8 cellular contexts compared by ENCODE assay signal in genomic region chr14:50741571-50741970, GRCh38.
DNase-seq lines count a peak whose midpoint lies in the region; ATAC-seq and TF ChIP-seq lines count a peak whose summit lies in the region.

No MANE protein-coding gene starts in this region.

- no peak overlapping the region for H3K4me3 ChIP-seq in HCT116 (replicated peaks in 1 of 2; ENCODE audit: low read depth in 1 of 2, low read length in 2 of 2)
- H3K4me3 ChIP-seq in OCI-LY7 (ENCODE audit: low read depth, low read length, poor library complexity, severe bottlenecking): no peak overlapping the region

- H3K4me2 ChIP-seq in HCT116 (ENCODE audit: low read length) (peak overlapping the region; percentile 57), OCI-LY7 (ENCODE audit: low read length) (no peak overlapping the region)

- H3K9me3 Mint-ChIP-seq in activated T-helper 1 cell treated with anti-CD3 and anti-CD28 coated beads, Interleukin-12 subunit alpha, Interleukin-12 subunit beta, Interleukin-2, Interleukin-4 antibody, amounts not matched to agents 30 ng/mL and 10 ng/mL and 1 ng/mL, durations not matched to agents 14 hours and 24 hours and 36 hours: no peaks in the 10 kb centered on the region

- H3K27me3 ChIP-seq in HCT116 (ENCODE audit: insufficient read depth, low read length): no peaks in the 10 kb centered on the region

- no peak overlapping the region; the same call in 1 of the 2 replicates for H3K9ac ChIP-seq in HCT116 (ENCODE audit: low read length)

- RAD21 ChIA-PET in HCT116 (lab: Charles Lee; ENCODE audit: low non-redundant PET in 1 of 2, low total read pairs in 2 of 2, uncharacterized antibody in 2 of 2, unreplicated experiment in 2 of 2): no interaction called here

- H3K4me1 Mint-ChIP-seq in activated T-helper 1 cell treated with anti-CD3 and anti-CD28 coated beads, Interleukin-12 subunit alpha, Interleukin-12 subunit beta, Interleukin-2, Interleukin-4 antibody, amounts not matched to agents 30 ng/mL and 10 ng/mL and 1 ng/mL, durations not matched to agents 14 hours and 24 hours and 36 hours (ENCODE audit: low read depth): peaks cover 45% of the 10 kb centered on the region

- H2AFZ ChIP-seq in HCT116 (ENCODE audit: low read depth, low read length, poor library complexity, severe bottlenecking): peak overlapping the region; percentile 50
- no peak overlapping the region for H2AFZ ChIP-seq in OCI-LY7 (ENCODE audit: low read length)

- H4K20me1 ChIP-seq in HCT116 (ENCODE audit: insufficient read depth) (no peaks in the 10 kb centered on the region), OCI-LY7 (ENCODE audit: insufficient read depth, low read length) (no peaks in the 10 kb centered on the region)

- peaks cover 7 to 20% of the 10 kb centered on the region in 2 experiments; a peak in 3 of 4 replicates for H3K36me3 ChIP-seq in HCT116 (ENCODE audit: control insufficient read depth in 1 of 2, insufficient read depth in 2 of 2, low read length in 2 of 2)
- peaks cover 96% of the 10 kb centered on the region for H3K36me3 ChIP-seq in OCI-LY7 (ENCODE audit: insufficient read depth, low read length)

- H3K9me3 ChIP-seq in HCT116 (ENCODE audit: control insufficient read depth in 1 of 2, insufficient read depth in 1 of 2, low read depth in 1 of 2, low read length in 2 of 2): no peaks in the 10 kb centered on the region
- no peaks in the 10 kb centered on the region for H3K9me3 ChIP-seq in OCI-LY7 (ENCODE audit: low read length)

- intact Hi-C loops in HCT116 (cut with micrococcal nuclease): no loop called here
- intact Hi-C loops in activated T-helper 1 cell treated with anti-CD3 and anti-CD28 coated beads, Interleukin-12 subunit alpha, Interleukin-12 subunit beta, Interleukin-2, Interleukin-4 antibody, amounts not matched to agents 30 ng/mL and 10 ng/mL and 1 ng/mL, durations not matched to agents 14 hours and 24 hours and 36 hours (cut with micrococcal nuclease): loop anchor here (1.0 to 2.0 kb wide), 2 partner anchors 9 to 89 kb away; partner anchors contain the start of gene NIN
- intact Hi-C loops in OCI-LY7 (cut with micrococcal nuclease; ENCODE audit: unreplicated experiment): no loop called here

- CTCF ChIA-PET in HCT116 (lab: Charles Lee) (no interaction called here), OCI-LY7 (lab: Charles Lee; ENCODE audit: unreplicated experiment) (no interaction called here)

- no peaks in the 10 kb centered on the region for H3K9me2 ChIP-seq in HCT116 (ENCODE audit: insufficient read depth)
- H3K9me2 ChIP-seq in OCI-LY7 (ENCODE audit: insufficient read depth, low read length): no peaks in the 10 kb centered on the region

- H3K4me1 ChIP-seq in HCT116 (ENCODE audit: control insufficient read depth in 1 of 2, insufficient read depth in 2 of 2, low read length in 2 of 2): peaks cover 5 to 13% of the 10 kb centered on the region in 2 experiments; a peak in 3 of 4 replicates
- H3K4me1 ChIP-seq in OCI-LY7 (ENCODE audit: insufficient read depth, low read length, poor library complexity, severe bottlenecking): peaks cover 5% of the 10 kb centered on the region

- no peak for TF ChIP-seq RAD21 in HCT116 (IDR thresholded peaks at IDR 0.05; ENCODE audit: low read depth)

- H3K27me3 Mint-ChIP-seq in activated T-helper 1 cell treated with anti-CD3 and anti-CD28 coated beads, Interleukin-12 subunit alpha, Interleukin-12 subunit beta, Interleukin-2, Interleukin-4 antibody, amounts not matched to agents 30 ng/mL and 10 ng/mL and 1 ng/mL, durations not matched to agents 14 hours and 24 hours and 36 hours (ENCODE audit: insufficient read depth): no peaks in the 10 kb centered on the region

- H3K36me3 Mint-ChIP-seq in activated T-helper 1 cell treated with anti-CD3 and anti-CD28 coated beads, Interleukin-12 subunit alpha, Interleukin-12 subunit beta, Interleukin-2, Interleukin-4 antibody, amounts not matched to agents 30 ng/mL and 10 ng/mL and 1 ng/mL, durations not matched to agents 14 hours and 24 hours and 36 hours (ENCODE audit: low read depth): peaks cover 55% of the 10 kb centered on the region

- H3K27ac ChIP-seq in HCT116 (ENCODE audit: low read depth, low read length) (peak overlapping the region; percentile 27; the same call in 1 of the 2 replicates), OCI-LY7 (ENCODE audit: low read depth, low read length, poor library complexity, severe bottlenecking) (no peak overlapping the region)

- no peak for TF ChIP-seq POLR2A in HCT116 (IDR thresholded peaks at IDR 0.05; ENCODE audit: borderline replicate concordance, extremely low read depth, insufficient read depth, insufficient read length)

- POLR2A ChIA-PET in HCT116 (lab: Charles Lee): no interaction called here
- POLR2A ChIA-PET in OCI-LY7 (lab: Charles Lee): no interaction called here

- ATAC-seq in HCT116 (no peak), HG02642 (IDR thresholded peaks at IDR 0.05; ENCODE audit: poor library complexity, unreplicated experiment) (no peak), GM19351 (IDR thresholded peaks at IDR 0.05; ENCODE audit: unreplicated experiment) (no peak)

- no TSS peak for BruUV-seq in HCT116 (replicated peaks; lab: Mats Ljungman, UMichigan)
- BruUV-seq in OCI-LY7 (replicated peaks; lab: Mats Ljungman, UMichigan): no TSS peak

- DNase-seq in DMS53 (lab: John Stamatoyannopoulos, UW): peak; percentile 76
- peak; percentile 16 for DNase-seq in HCT116 (ENCODE audit: low read depth, low spot score)
- peak; percentile 29 for DNase-seq in activated T-helper 1 cell treated with anti-CD3 and anti-CD28 coated beads, Interleukin-12 subunit alpha, Interleukin-12 subunit beta, Interleukin-2, Interleukin-4 antibody, amounts not matched to agents 30 ng/mL and 10 ng/mL and 1 ng/mL, durations not matched to agents 14 hours and 24 hours and 36 hours (ENCODE audit: low spot score)
- DNase-seq in kidney tubule cell (ENCODE audit: low spot score): peak; percentile 39
- DNase-seq in OCI-LY7 (ENCODE audit: low spot score): no peak
- DNase-seq in activated gamma-delta T cell treated with Interleukin-2 at 50 U/mL for 16 hours: no peak

- TF ChIP-seq CTCF in HCT116 (IDR thresholded peaks at IDR 0.05 in 2 of 3, conservative IDR thresholded peaks at IDR 0.05 in 1 of 3; ENCODE audit: borderline replicate concordance in 1 of 3, insufficient read depth in 1 of 3, low read depth in 2 of 3, low read length in 2 of 3): no peak
- TF ChIP-seq CTCF in OCI-LY7 (conservative IDR thresholded peaks at IDR 0.05; ENCODE audit: low read length): no peak

- H3K79me2 ChIP-seq in HCT116 (ENCODE audit: insufficient read depth, low read length) (no peaks in the 10 kb centered on the region), OCI-LY7 (ENCODE audit: insufficient read depth, low read depth, low read length) (no peaks in the 10 kb centered on the region)

- peak overlapping the region; percentile 61 for H3K27ac Mint-ChIP-seq in activated T-helper 1 cell treated with anti-CD3 and anti-CD28 coated beads, Interleukin-12 subunit alpha, Interleukin-12 subunit beta, Interleukin-2, Interleukin-4 antibody, amounts not matched to agents 30 ng/mL and 10 ng/mL and 1 ng/mL, durations not matched to agents 14 hours and 24 hours and 36 hours

- no peak overlapping the region for H3K4me3 Mint-ChIP-seq in activated T-helper 1 cell treated with anti-CD3 and anti-CD28 coated beads, Interleukin-12 subunit alpha, Interleukin-12 subunit beta, Interleukin-2, Interleukin-4 antibody, amounts not matched to agents 30 ng/mL and 10 ng/mL and 1 ng/mL, durations not matched to agents 14 hours and 24 hours and 36 hours

TF ChIP-seq in HCT116, 20 proteins besides CTCF, POLR2A, EP300 and RAD21 (continues in another document):
- TF ChIP-seq SP1 (IDR thresholded peaks at IDR 0.05; ENCODE audit: low read depth) (no peak; the same call in 1 of the 2 replicates), ZNF274 (IDR thresholded peaks at IDR 0.05; ENCODE audit: low read depth, low read length) (no peak), SRF (IDR thresholded peaks at IDR 0.05; ENCODE audit: low read depth) (no peak), ELF1 (IDR thresholded peaks at IDR 0.05; ENCODE audit: borderline replicate concordance, low read depth) (no peak), CEBPB (IDR thresholded peaks at IDR 0.05; ENCODE audit: low read depth) (no peak), EZH2 (IDR thresholded peaks at IDR 0.05) (no peak), FOSL1 (IDR thresholded peaks at IDR 0.05; ENCODE audit: low read depth) (peak; percentile 24; the same call in 1 of the 2 replicates), ZFX (IDR thresholded peaks at IDR 0.05) (no peak), POLR2AphosphoS5 (IDR thresholded peaks at IDR 0.05; ENCODE audit: low read depth, low read length) (no peak)
- TF ChIP-seq, protein P1, sequence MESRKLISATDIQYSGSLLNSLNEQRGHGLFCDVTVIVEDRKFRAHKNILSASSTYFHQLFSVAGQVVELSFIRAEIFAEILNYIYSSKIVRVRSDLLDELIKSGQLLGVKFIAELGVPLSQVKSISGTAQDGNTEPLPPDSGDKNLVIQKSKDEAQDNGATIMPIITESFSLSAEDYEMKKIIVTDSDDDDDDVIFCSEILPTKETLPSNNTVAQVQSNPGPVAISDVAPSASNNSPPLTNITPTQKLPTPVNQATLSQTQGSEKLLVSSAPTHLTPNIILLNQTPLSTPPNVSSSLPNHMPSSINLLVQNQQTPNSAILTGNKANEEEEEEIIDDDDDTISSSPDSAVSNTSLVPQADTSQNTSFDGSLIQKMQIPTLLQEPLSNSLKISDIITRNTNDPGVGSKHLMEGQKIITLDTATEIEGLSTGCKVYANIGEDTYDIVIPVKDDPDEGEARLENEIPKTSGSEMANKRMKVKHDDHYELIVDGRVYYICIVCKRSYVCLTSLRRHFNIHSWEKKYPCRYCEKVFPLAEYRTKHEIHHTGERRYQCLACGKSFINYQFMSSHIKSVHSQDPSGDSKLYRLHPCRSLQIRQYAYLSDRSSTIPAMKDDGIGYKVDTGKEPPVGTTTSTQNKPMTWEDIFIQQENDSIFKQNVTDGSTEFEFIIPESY (IDR thresholded peaks at IDR 0.05; ENCODE audit: extremely low read depth, insufficient replicate concordance, low read length): no peak

Comparison
In these comparisons a context has a peak if more than half of its experiments do, and no peak if none do; other contexts are left out.
1. DNase-seq: peak in DMS53 (single experiment), HCT116 (single experiment), activated T-helper 1 cell treated with anti-CD3 and anti-CD28 coated beads, Interleukin-12 subunit alpha, Interleukin-12 subunit beta, Interleukin-2, Interleukin-4 antibody, amounts not matched to agents 30 ng/mL and 10 ng/mL and 1 ng/mL, durations not matched to agents 14 hours and 24 hours and 36 hours (single experiment) and kidney tubule cell (single experiment); none in OCI-LY7 (single experiment) and activated gamma-delta T cell treated with Interleukin-2 at 50 U/mL for 16 hours (single experiment).